1 cellular context compared by ENCODE assay signal in the genomic region with DNA sequence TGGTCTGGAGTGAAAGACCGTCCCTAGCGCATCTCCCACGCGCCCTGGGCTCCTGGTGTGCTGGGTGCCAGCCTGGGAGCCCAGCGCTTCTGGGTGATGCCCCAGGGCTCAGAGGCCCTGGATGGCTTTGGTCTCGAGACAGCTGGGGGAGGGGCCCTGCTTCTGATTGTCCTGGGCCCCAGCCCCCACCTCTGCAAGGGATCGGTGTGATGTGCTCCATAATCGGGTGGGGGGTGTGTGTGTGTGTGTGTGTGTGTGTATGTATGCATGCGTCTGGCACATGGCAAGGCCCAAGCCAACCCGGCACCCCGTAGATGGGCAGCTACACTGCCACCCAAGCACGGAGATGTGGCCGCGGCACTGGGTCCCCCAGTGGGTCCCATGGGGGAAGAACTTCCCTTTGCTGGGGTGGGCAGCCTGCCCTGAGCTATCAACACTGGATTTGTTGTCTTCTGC.
TF ChIP-seq lines count a peak whose summit lies in the region.

No MANE protein-coding gene starts in this region.

TF ChIP-seq in IMR-90, 13 proteins besides CTCF, POLR2A, EP300 and RAD21:
- no peak for TF ChIP-seq CEBPB (IDR thresholded peaks at IDR 0.05; ENCODE audit: low read depth, low read length)
- TF ChIP-seq FOS (IDR thresholded peaks at IDR 0.05; ENCODE audit: low read depth, low read length) = no peak
- TF ChIP-seq, protein P1, sequence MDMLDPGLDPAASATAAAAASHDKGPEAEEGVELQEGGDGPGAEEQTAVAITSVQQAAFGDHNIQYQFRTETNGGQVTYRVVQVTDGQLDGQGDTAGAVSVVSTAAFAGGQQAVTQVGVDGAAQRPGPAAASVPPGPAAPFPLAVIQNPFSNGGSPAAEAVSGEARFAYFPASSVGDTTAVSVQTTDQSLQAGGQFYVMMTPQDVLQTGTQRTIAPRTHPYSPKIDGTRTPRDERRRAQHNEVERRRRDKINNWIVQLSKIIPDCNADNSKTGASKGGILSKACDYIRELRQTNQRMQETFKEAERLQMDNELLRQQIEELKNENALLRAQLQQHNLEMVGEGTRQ (IDR thresholded peaks at IDR 0.05; ENCODE audit: low read depth, low read length) = no peak
- no peak for TF ChIP-seq BHLHE40 (IDR thresholded peaks at IDR 0.05; ENCODE audit: low read depth, low read length)
- no peak for TF ChIP-seq SMC3 (IDR thresholded peaks at IDR 0.05; ENCODE audit: low read depth, low read length)
- TF ChIP-seq MAFK (IDR thresholded peaks at IDR 0.05; ENCODE audit: low read depth, low read length) = no peak
- TF ChIP-seq MXI1 (IDR thresholded peaks at IDR 0.05; ENCODE audit: borderline replicate concordance, low read depth, low read length) = no peak
- TF ChIP-seq, protein P2, sequence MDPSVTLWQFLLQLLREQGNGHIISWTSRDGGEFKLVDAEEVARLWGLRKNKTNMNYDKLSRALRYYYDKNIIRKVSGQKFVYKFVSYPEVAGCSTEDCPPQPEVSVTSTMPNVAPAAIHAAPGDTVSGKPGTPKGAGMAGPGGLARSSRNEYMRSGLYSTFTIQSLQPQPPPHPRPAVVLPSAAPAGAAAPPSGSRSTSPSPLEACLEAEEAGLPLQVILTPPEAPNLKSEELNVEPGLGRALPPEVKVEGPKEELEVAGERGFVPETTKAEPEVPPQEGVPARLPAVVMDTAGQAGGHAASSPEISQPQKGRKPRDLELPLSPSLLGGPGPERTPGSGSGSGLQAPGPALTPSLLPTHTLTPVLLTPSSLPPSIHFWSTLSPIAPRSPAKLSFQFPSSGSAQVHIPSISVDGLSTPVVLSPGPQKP (IDR thresholded peaks at IDR 0.05; ENCODE audit: borderline replicate concordance, low read depth, low read length) = no peak
- no peak for TF ChIP-seq RCOR1 (IDR thresholded peaks at IDR 0.05; ENCODE audit: insufficient replicate concordance, low read length)
- no peak for TF ChIP-seq MAZ (IDR thresholded peaks at IDR 0.05; ENCODE audit: borderline replicate concordance, low read depth, low read length)
- TF ChIP-seq NFE2L2 (IDR thresholded peaks at IDR 0.05; ENCODE audit: low read depth, low read length) = no peak
- TF ChIP-seq RFX5 (IDR thresholded peaks at IDR 0.05; ENCODE audit: low read depth, low read length) = no peak
